Comparison of ENCODE assay signal across 8 cellular contexts in the genomic region with DNA sequence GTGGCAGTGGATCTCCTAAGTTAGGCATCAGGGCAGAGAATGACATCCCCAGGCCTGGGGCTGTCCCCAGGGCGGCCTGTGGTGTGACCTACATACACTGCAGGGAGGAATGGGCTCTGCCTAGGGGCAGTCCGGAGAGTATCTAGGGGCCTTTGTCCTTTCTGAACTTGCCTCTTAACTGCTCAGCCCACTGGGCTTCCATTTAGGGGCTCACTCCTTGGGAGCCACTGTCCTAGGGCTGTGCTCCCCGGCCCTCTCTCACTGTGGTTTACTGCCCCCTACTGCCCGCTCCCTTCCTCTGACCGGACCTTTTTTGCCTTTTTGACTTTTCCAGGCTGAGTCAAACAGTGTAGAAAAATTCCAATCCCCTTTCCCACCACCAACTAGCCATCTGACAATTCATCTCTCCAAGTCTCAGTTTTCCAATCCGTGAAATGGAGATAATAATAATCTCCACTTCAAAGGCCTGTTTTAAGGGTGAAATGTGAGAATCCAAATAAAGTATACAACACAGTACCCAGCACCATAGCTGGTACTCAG.
DNase-seq lines count a peak whose midpoint lies in the region; ATAC-seq and TF ChIP-seq lines count a peak whose summit lies in the region.

No MANE protein-coding gene starts in this region.

- no peaks in the 10 kb centered on the region for H3K27me3 ChIP-seq in CD8-positive, alpha-beta memory T cell (ENCODE audit: insufficient read depth, low read length, poor library complexity, severe bottlenecking)
- H3K27me3 ChIP-seq in SJCRH30 (no peaks in the 10 kb centered on the region), heart left ventricle (no peaks in the 10 kb centered on the region), prostate gland (replicated peaks; ENCODE audit: insufficient read depth) (no peaks in the 10 kb centered on the region)

- H3K27me3 Mint-ChIP-seq in CD8-positive, alpha-beta memory T cell, result peaks cover 9 to 18% of the 10 kb centered on the region in 2 donors

- no peaks in the 10 kb centered on the region for H3K4me1 Mint-ChIP-seq in CD8-positive, alpha-beta memory T cell

- H3K27ac Mint-ChIP-seq in CD8-positive, alpha-beta memory T cell, result no peak overlapping the region
- H3K27ac Mint-ChIP-seq in activated naive CD4-positive, alpha-beta T cell treated with anti-CD3 and anti-CD28 coated beads, Interleukin-2, amount 50 U/mL, for 72 hours, result no peak overlapping the region

- POLR2A ChIA-PET in CD8-positive, alpha-beta memory T cell (lab: Charles Lee), result no interaction called here

- H3K4me3 Mint-ChIP-seq in CD8-positive, alpha-beta memory T cell, result no peak overlapping the region

- H3K36me3 ChIP-seq in CD8-positive, alpha-beta memory T cell (ENCODE audit: insufficient read depth, low read length), result no peaks in the 10 kb centered on the region
- no peaks in the 10 kb centered on the region for H3K36me3 ChIP-seq in SJCRH30
- H3K36me3 ChIP-seq in heart left ventricle, result no peaks in the 10 kb centered on the region
- no peaks in the 10 kb centered on the region for H3K36me3 ChIP-seq in prostate gland

- no peaks in the 10 kb centered on the region for H3K36me3 Mint-ChIP-seq in CD8-positive, alpha-beta memory T cell
- H3K36me3 Mint-ChIP-seq in activated naive CD4-positive, alpha-beta T cell treated with anti-CD3 and anti-CD28 coated beads, Interleukin-2, amount 50 U/mL, for 72 hours, result no peaks in the 10 kb centered on the region

- peak; percentile 11 to 50 (median 22) for DNase-seq in CD8-positive, alpha-beta memory T cell
- DNase-seq in SJCRH30, result peak; percentile 46 to 70
- DNase-seq in activated naive CD4-positive, alpha-beta T cell treated with anti-CD3 and anti-CD28 coated beads, Interleukin-2, amount 50 U/mL, for 72 hours (ENCODE audit: low spot score in 2 of 2), result peak; percentile 54 to 57
- DNase-seq in heart left ventricle, result peak; percentile 62 to 76 (median 67)
- peak; percentile 37 for DNase-seq in prostate gland (ENCODE audit: low spot score)

- H3K4me3 ChIP-seq in CD8-positive, alpha-beta memory T cell (ENCODE audit: low read length), result no peak overlapping the region
- H3K4me3 ChIP-seq in SJCRH30 (no peak overlapping the region), heart left ventricle (no peak overlapping the region), prostate gland (no peak overlapping the region)

- intact Hi-C loops in heart left ventricle (cut with DNase I), result loop anchor here (1.0 to 10.0 kb wide), 8 partner anchors 159 to 289 kb away; partner anchors contain the start of genes ERI2 (in 1 of the 10) and REXO5 (in 1 of the 10)
- intact Hi-C loops in prostate gland (cut with DNase I), result loop anchor here (1.0 to 10.0 kb wide), 2 partner anchors 234 to 279 kb away; partner anchors contain the start of genes ERI2 and REXO5

- WGBS in heart left ventricle, 4 donors, result 27 to 38% (median 32%) methylated on average over 6 of the region's 6 CpGs
- 46% methylated on average over 6 of the region's 6 CpGs for WGBS in prostate gland

- H3K9me3 ChIP-seq in CD8-positive, alpha-beta memory T cell (ENCODE audit: low read length), result no peaks in the 10 kb centered on the region
- H3K9me3 ChIP-seq in SJCRH30 (replicated peaks) (no peaks in the 10 kb centered on the region), heart left ventricle (no peaks in the 10 kb centered on the region), prostate gland (no peaks in the 10 kb centered on the region)

- H3K9me3 Mint-ChIP-seq in CD8-positive, alpha-beta memory T cell, result no peaks in the 10 kb centered on the region
- no peaks in the 10 kb centered on the region for H3K9me3 Mint-ChIP-seq in activated naive CD4-positive, alpha-beta T cell treated with anti-CD3 and anti-CD28 coated beads, Interleukin-2, amount 50 U/mL, for 72 hours

- CTCF ChIA-PET in CD8-positive, alpha-beta memory T cell (lab: Charles Lee), result interaction anchor here (0.8 to 0.9 kb wide), 2 partner anchors 220 to 233 kb away, joined by 4 to 6 read pairs; no protein-coding TSS in a partner anchor

- ATAC-seq in HG03432 (IDR thresholded peaks at IDR 0.05; ENCODE audit: unreplicated experiment) (peak; percentile 44), heart left ventricle (peak; percentile 83 to 98 (median 92)), HG02938 (IDR thresholded peaks at IDR 0.05; ENCODE audit: unreplicated experiment) (no peak), HG03565 (IDR thresholded peaks at IDR 0.05; ENCODE audit: unreplicated experiment) (no peak)
- ATAC-seq in activated naive CD4-positive, alpha-beta T cell treated with anti-CD3 and anti-CD28 coated beads, Interleukin-2, amount 50 U/mL, for 72 hours, result peak; percentile 79 to 82

- peak; percentile 66 to 84 (median 79) for TF ChIP-seq CTCF in heart left ventricle (IDR thresholded peaks at IDR 0.05)
- peak in 3 of 4 experiments; percentile 69 to 70 (median 69) for TF ChIP-seq CTCF in prostate gland (IDR thresholded peaks at IDR 0.05)

- no peaks in the 10 kb centered on the region for H3K4me1 ChIP-seq in CD8-positive, alpha-beta memory T cell (ENCODE audit: insufficient read depth, low read length)
- H3K4me1 ChIP-seq in SJCRH30, result no peaks in the 10 kb centered on the region
- H3K4me1 ChIP-seq in heart left ventricle, result peaks cover 0 to 5% (median 1%) of the 10 kb centered on the region in 12 donors
- no peaks in the 10 kb centered on the region for H3K4me1 ChIP-seq in prostate gland (replicated peaks)

- H3K27ac ChIP-seq in CD8-positive, alpha-beta memory T cell (ENCODE audit: low read depth, low read length), result no peak overlapping the region
- H3K27ac ChIP-seq in SJCRH30 (no peak overlapping the region), heart left ventricle (peak overlapping the region in 1 of 12 donors; percentile 17), prostate gland (no peak overlapping the region)

- TF ChIP-seq POLR2A in heart left ventricle (IDR thresholded peaks at IDR 0.05), result no peak
- TF ChIP-seq POLR2A in prostate gland (IDR thresholded peaks at IDR 0.05), result no peak

Comparison
In these comparisons a context has a peak if more than half of its experiments do, and no peak if none do; other contexts are left out.
1. ATAC-seq: peak in HG03432 (single experiment), activated naive CD4-positive, alpha-beta T cell treated with anti-CD3 and anti-CD28 coated beads, Interleukin-2, amount 50 U/mL, for 72 hours (2 of 2) and heart left ventricle (4 of 4); none in HG02938 (single experiment) and HG03565 (single experiment).
2. Peak in every context shown above with its lines, with median percentiles within 50 percentile points of each other: DNase-seq.